In the genomic region with DNA sequence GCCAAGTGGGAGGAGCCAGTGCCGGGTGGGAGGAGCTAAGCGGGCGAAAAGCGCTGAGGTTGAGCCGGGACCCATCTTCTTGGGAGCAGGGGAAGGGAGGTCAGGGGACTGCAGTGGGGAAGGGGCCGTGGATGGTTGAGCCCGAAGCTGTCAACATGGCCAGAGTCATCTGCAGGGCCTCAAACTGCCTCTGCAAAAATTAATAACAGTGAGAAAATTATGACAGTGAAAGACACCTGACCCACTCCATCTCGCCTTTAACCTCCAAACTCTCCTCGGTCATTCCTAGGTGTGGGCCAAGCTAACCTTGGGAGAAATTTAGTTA, we compare ENCODE assay signal across 10 cellular contexts. TPM values are rescaled to one million over a fixed set of nuclear protein-coding genes. Genes with fewer than 3 reads are reported as not detected.
DNase-seq lines count a peak whose midpoint lies in the region; ATAC-seq and TF ChIP-seq lines count a peak whose summit lies in the region.
"Had no signal": no experiment of that assay in that cellular context is flagged by ENCODE, and none has a peak within 500 bp of the region (broad histone marks: within the 10 kb centered on the region; RNA-seq: fewer than 3 reads in every experiment).

No MANE protein-coding gene starts in this region.

- peak overlapping the region; percentile 62 for H3K4me3 ChIP-seq in astrocyte of the cerebellum (ENCODE audit: low read depth, low read length)
- H3K4me3 ChIP-seq in mesodermal cell (ENCODE audit: extremely low read depth, insufficient read depth, low read length, poor library complexity, severe bottlenecking) = peak overlapping the region; percentile 59
- H3K4me3 ChIP-seq in tibial nerve = peak overlapping the region; percentile 42 to 72 (median 61)

- 0 to 2% methylated on average over 5 to 6 of the region's 9 CpGs for WGBS in mesodermal cell (ENCODE audit: insufficient coverage in 2 of 2), 2 experiments
- 8 to 12% methylated on average over 9 of the region's 9 CpGs for WGBS in tibial nerve, 2 donors

- ATAC-seq in GM19328 (IDR thresholded peaks at IDR 0.05; ENCODE audit: unreplicated experiment) = no peak

- no peak for TF ChIP-seq EP300 in tibial nerve (IDR thresholded peaks at IDR 0.05)

- H3K9me3 ChIP-seq in mesodermal cell (ENCODE audit: control insufficient read depth, low read length) = peaks cover 27% of the 10 kb centered on the region
- peaks cover 0 to 34% (median 3%) of the 10 kb centered on the region in 4 donors for H3K9me3 ChIP-seq in tibial nerve

- TF ChIP-seq POLR2A in tibial nerve (IDR thresholded peaks at IDR 0.05) = no peak

- no peaks in the 10 kb centered on the region for H3K27me3 ChIP-seq in tibial nerve

- TF ChIP-seq CTCF in astrocyte of the cerebellum (IDR thresholded peaks at IDR 0.05; ENCODE audit: low read depth, low read length, missing control alignments) (no peak), tibial nerve (IDR thresholded peaks at IDR 0.05) (no peak)

- in situ Hi-C loops in astrocyte of the cerebellum (cut with HindIII; ENCODE audit: low sequenced_read_pairs) = no loop called here

- H3K4me1 ChIP-seq in mesodermal cell (ENCODE audit: control insufficient read depth, insufficient read depth, low read length, poor library complexity, severe bottlenecking) = peaks cover 4% of the 10 kb centered on the region
- peaks cover 0 to 6% (median 0%) of the 10 kb centered on the region in 4 donors for H3K4me1 ChIP-seq in tibial nerve

- no peaks in the 10 kb centered on the region for H3K36me3 ChIP-seq in mesodermal cell (ENCODE audit: control insufficient read depth, insufficient read depth, low read length)
- peaks cover 0 to 22% (median 0%) of the 10 kb centered on the region in 3 donors for H3K36me3 ChIP-seq in tibial nerve

- DNase-seq in activated T-cell treated with anti-CD3 and anti-CD28 coated beads for 4 hours = peak; percentile 59
- no peak for DNase-seq in activated T-cell treated with anti-CD3 and anti-CD28 coated beads, Interleukin-2, amount 50 U/mL, for 1 hour
- no peak for DNase-seq in astrocyte of the cerebellum (ENCODE audit: low read depth)
- DNase-seq in tibial nerve (ENCODE audit: low spot score in 2 of 2) = no peak
- DNase-seq in COR-L47 (lab: John Stamatoyannopoulos, UW) = no peak
- no peak for DNase-seq in hippocampal formation (lab: John Stamatoyannopoulos, UW)

- peak overlapping the region; percentile 82 for H3K27ac ChIP-seq in mesodermal cell (ENCODE audit: low read depth, low read length, severe bottlenecking)
- peak overlapping the region; percentile 80 to 99 (median 94) for H3K27ac ChIP-seq in tibial nerve

RNA-seq across cellular contexts. Expression of gene ZNF557, which starts 30.1 kb away (rescaled TPM):
- polyA plus RNA-seq in mesodermal cell (2013, experiment 1 of 2) = 4.0 TPM
- polyA plus RNA-seq in mesodermal cell (2013, experiment 2 of 2) = 3.8 TPM
- 10 to 100 TPM in 1 of 4 donors, 1 to 10 TPM in 3; 7.3 to 14.6 (median 9.8) TPM for total RNA-seq in tibial nerve

RNA-seq across cellular contexts. Expression of gene MBD3L3, which starts 41.1 kb away (rescaled TPM):
- polyA plus RNA-seq in mesodermal cell (2013, experiment 1 of 2) = not detected
- polyA plus RNA-seq in mesodermal cell (2013, experiment 2 of 2) = not detected
- not detected for total RNA-seq in tibial nerve
- total RNA-seq: Daoy; T-helper 1 cell treated with Interleukin-12 subunit alpha and Interleukin-12 subunit beta and Interleukin-4 antibody, amounts not matched to agents 30 ng/mL and 1 ng/mL, for 36 hours had no signal

RNA-seq across cellular contexts. Expression of gene MBD3L2, which starts 50.4 kb away (rescaled TPM):
- polyA plus RNA-seq in mesodermal cell (2013, experiment 1 of 2) = not detected
- not detected for polyA plus RNA-seq in mesodermal cell (2013, experiment 2 of 2)
- not detected for total RNA-seq in tibial nerve
- total RNA-seq: Daoy; T-helper 1 cell treated with Interleukin-12 subunit alpha and Interleukin-12 subunit beta and Interleukin-4 antibody, amounts not matched to agents 30 ng/mL and 1 ng/mL, for 36 hours had no signal

RNA-seq across cellular contexts. Expression of gene MBD3L4, which starts 59.6 kb away (rescaled TPM):
- not detected for polyA plus RNA-seq in mesodermal cell (2013, experiment 1 of 2)
- polyA plus RNA-seq in mesodermal cell (2013, experiment 2 of 2) = not detected
- not detected for total RNA-seq in tibial nerve
- total RNA-seq: Daoy; T-helper 1 cell treated with Interleukin-12 subunit alpha and Interleukin-12 subunit beta and Interleukin-4 antibody, amounts not matched to agents 30 ng/mL and 1 ng/mL, for 36 hours had no signal
